1 cellular context compared by ENCODE assay signal in the genomic region with DNA sequence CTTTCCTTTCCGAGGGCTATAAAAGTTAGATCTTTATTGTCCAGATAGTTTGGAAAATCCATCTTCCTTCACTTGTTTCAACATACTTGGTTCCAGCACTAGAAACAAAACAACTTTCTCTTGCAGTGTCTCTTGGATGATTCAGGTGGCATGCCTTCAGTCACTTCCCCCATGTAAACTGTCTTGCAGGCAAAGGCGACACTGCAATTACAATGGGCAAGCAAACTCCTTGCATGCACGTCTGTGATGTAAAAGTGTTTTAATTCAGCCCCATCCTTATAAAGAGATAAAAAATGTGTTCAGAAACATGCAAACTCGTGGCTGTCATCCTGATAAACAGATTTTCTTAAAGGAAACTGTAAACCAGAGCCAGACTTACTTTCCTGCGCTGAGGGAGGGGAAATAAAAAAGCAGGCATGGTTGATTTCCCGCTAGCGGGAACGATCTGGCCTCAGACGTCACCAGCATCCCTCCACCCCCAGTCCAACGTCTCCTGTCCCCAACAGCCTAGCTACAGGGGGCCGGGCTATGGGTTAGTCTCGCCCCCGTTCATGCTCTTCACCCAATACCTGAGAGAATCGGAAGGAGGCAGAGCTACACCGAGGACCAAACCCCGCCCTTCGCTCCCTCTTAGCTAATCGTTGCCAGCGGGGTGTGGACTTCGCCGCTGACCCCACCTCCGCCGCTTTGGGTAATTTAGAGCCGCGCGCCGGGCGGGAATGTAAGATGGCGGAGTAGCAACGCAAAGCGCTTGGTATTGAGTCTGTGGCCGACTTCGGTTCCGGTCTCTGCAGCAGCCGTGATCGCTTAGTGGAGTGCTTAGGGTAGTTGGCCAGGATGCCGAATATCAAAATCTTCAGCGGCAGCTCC.
A peak's percentile ranks its signal among the peaks of the same experiment; 100 is the strongest.
TF ChIP-seq lines count a peak whose summit lies in the region.

Gene PRPS1, plus strand, starts transcription at position 719 of the 870 bp plus-strand sequence. Its CDS starts 119 bp downstream, at position 838.

TF ChIP-seq in HepG2, 621 proteins besides CTCF, POLR2A, EP300 and RAD21 (continued from another document):
- TF ChIP-seq AKNA (CRISPR knock-in tag; IDR thresholded peaks at IDR 0.05; ENCODE audit: borderline replicate concordance) (no peak), ZFX (CRISPR knock-in tag; IDR thresholded peaks at IDR 0.05; ENCODE audit: low read depth) (peak; percentile 37; the same call in 1 of the 2 replicates), RARG (CRISPR knock-in tag; IDR thresholded peaks at IDR 0.05; ENCODE audit: low read depth) (no peak), TARDBP (CRISPR knock-in tag; IDR thresholded peaks at IDR 0.05) (no peak), TAF1 (CRISPR knock-in tag; IDR thresholded peaks at IDR 0.05) (peak; percentile 58; the same call in 1 of the 2 replicates), SP4 (CRISPR knock-in tag; IDR thresholded peaks at IDR 0.05) (0 out of 2 replicates have a peak, but pooled peaks have one; percentile 39), PHF8 (CRISPR knock-in tag; IDR thresholded peaks at IDR 0.05) (peak; percentile 74), TEAD3 (CRISPR knock-in tag; optimal IDR thresholded peaks at IDR 0.05; ENCODE audit: borderline replicate concordance) (peak; percentile 66), KDM4B (CRISPR knock-in tag; IDR thresholded peaks at IDR 0.05) (no peak), ZNF282 (IDR thresholded peaks at IDR 0.05; ENCODE audit: partially characterized antibody) (no peak), ZFP91 (CRISPR knock-in tag; IDR thresholded peaks at IDR 0.05; ENCODE audit: borderline replicate concordance) (peak; percentile 55; the same call in 1 of the 2 replicates), ARHGAP35 (CRISPR knock-in tag; IDR thresholded peaks at IDR 0.05; ENCODE audit: borderline replicate concordance) (no peak), ZNF225 (CRISPR knock-in tag; IDR thresholded peaks at IDR 0.05) (no peak), ZFP36L2 (CRISPR knock-in tag; IDR thresholded peaks at IDR 0.05) (no peak), ZNF12 (CRISPR knock-in tag; IDR thresholded peaks at IDR 0.05) (no peak), ZNF335 (CRISPR knock-in tag; IDR thresholded peaks at IDR 0.05) (0 out of 2 replicates have a peak, but pooled peaks have one; percentile 28), TBX2 (CRISPR knock-in tag; IDR thresholded peaks at IDR 0.05; ENCODE audit: borderline replicate concordance) (no peak), MYNN (CRISPR knock-in tag; IDR thresholded peaks at IDR 0.05; ENCODE audit: low read depth) (no peak), MBD4 (IDR thresholded peaks at IDR 0.05; ENCODE audit: borderline replicate concordance, low read length) (no peak), SP2 (CRISPR knock-in tag; IDR thresholded peaks at IDR 0.05) (peak; percentile 38; the same call in 1 of the 2 replicates), CCDC6 (CRISPR knock-in tag; IDR thresholded peaks at IDR 0.05) (no peak), POLR2AphosphoS5 (IDR thresholded peaks at IDR 0.05; ENCODE audit: low read depth, low read length) (peak; percentile 71), ZFY (CRISPR knock-in tag; IDR thresholded peaks at IDR 0.05) (peak; percentile 52; the same call in 1 of the 2 replicates), ATF1 (CRISPR knock-in tag; IDR thresholded peaks at IDR 0.05) (no peak), HNRNPLL (IDR thresholded peaks at IDR 0.05; ENCODE audit: low read depth, low read length, poor library complexity, severe bottlenecking) (peak; percentile 77), ZNF550 (CRISPR knock-in tag; IDR thresholded peaks at IDR 0.05; ENCODE audit: borderline replicate concordance) (no peak), KLF9 (CRISPR knock-in tag; IDR thresholded peaks at IDR 0.05; ENCODE audit: low read depth) (no peak), HHEX (CRISPR knock-in tag; IDR thresholded peaks at IDR 0.05) (no peak), MEF2D (CRISPR knock-in tag; IDR thresholded peaks at IDR 0.05) (no peak), SMAD3 (CRISPR knock-in tag; IDR thresholded peaks at IDR 0.05) (no peak), CREB1 (IDR thresholded peaks at IDR 0.05) (no peak), CREB1 (CRISPR knock-in tag; IDR thresholded peaks at IDR 0.05) (peak; percentile 38), YEATS4 (CRISPR knock-in tag; IDR thresholded peaks at IDR 0.05; ENCODE audit: borderline replicate concordance) (0 out of 2 replicates have a peak, but pooled peaks have one; percentile 7), DMAP1 (CRISPR knock-in tag; IDR thresholded peaks at IDR 0.05) (peak; percentile 60), ZNF558 (CRISPR knock-in tag; IDR thresholded peaks at IDR 0.05; ENCODE audit: borderline replicate concordance) (no peak), SAP130 (CRISPR knock-in tag; IDR thresholded peaks at IDR 0.05; ENCODE audit: low read depth) (peak; percentile 43; the same call in 1 of the 2 replicates), RFXAP (CRISPR knock-in tag; IDR thresholded peaks at IDR 0.05; ENCODE audit: borderline replicate concordance) (peak; percentile 39; the same call in 1 of the 2 replicates)
- TF ChIP-seq, protein P1, sequence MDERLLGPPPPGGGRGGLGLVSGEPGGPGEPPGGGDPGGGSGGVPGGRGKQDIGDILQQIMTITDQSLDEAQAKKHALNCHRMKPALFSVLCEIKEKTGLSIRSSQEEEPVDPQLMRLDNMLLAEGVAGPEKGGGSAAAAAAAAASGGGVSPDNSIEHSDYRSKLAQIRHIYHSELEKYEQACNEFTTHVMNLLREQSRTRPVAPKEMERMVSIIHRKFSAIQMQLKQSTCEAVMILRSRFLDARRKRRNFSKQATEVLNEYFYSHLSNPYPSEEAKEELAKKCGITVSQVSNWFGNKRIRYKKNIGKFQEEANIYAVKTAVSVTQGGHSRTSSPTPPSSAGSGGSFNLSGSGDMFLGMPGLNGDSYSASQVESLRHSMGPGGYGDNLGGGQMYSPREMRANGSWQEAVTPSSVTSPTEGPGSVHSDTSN (CRISPR knock-in tag; IDR thresholded peaks at IDR 0.05) = no peak
- TF ChIP-seq, protein P2, sequence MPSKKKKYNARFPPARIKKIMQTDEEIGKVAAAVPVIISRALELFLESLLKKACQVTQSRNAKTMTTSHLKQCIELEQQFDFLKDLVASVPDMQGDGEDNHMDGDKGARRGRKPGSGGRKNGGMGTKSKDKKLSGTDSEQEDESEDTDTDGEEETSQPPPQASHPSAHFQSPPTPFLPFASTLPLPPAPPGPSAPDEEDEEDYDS (CRISPR knock-in tag; IDR thresholded peaks at IDR 0.05) = peak; percentile 86
- TF ChIP-seq, protein P3, sequence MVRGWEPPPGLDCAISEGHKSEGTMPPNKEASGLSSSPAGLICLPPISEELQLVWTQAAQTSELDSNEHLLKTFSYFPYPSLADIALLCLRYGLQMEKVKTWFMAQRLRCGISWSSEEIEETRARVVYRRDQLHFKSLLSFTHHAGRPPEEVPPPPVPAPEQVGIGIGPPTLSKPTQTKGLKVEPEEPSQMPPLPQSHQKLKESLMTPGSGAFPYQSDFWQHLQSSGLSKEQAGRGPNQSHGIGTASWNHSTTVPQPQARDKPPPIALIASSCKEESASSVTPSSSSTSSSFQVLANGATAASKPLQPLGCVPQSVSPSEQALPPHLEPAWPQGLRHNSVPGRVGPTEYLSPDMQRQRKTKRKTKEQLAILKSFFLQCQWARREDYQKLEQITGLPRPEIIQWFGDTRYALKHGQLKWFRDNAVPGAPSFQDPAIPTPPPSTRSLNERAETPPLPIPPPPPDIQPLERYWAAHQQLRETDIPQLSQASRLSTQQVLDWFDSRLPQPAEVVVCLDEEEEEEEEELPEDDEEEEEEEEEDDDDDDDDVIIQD (CRISPR knock-in tag; IDR thresholded peaks at IDR 0.05; ENCODE audit: low read depth) = peak; percentile 38; the same call in 1 of the 2 replicates
- TF ChIP-seq, protein P4, sequence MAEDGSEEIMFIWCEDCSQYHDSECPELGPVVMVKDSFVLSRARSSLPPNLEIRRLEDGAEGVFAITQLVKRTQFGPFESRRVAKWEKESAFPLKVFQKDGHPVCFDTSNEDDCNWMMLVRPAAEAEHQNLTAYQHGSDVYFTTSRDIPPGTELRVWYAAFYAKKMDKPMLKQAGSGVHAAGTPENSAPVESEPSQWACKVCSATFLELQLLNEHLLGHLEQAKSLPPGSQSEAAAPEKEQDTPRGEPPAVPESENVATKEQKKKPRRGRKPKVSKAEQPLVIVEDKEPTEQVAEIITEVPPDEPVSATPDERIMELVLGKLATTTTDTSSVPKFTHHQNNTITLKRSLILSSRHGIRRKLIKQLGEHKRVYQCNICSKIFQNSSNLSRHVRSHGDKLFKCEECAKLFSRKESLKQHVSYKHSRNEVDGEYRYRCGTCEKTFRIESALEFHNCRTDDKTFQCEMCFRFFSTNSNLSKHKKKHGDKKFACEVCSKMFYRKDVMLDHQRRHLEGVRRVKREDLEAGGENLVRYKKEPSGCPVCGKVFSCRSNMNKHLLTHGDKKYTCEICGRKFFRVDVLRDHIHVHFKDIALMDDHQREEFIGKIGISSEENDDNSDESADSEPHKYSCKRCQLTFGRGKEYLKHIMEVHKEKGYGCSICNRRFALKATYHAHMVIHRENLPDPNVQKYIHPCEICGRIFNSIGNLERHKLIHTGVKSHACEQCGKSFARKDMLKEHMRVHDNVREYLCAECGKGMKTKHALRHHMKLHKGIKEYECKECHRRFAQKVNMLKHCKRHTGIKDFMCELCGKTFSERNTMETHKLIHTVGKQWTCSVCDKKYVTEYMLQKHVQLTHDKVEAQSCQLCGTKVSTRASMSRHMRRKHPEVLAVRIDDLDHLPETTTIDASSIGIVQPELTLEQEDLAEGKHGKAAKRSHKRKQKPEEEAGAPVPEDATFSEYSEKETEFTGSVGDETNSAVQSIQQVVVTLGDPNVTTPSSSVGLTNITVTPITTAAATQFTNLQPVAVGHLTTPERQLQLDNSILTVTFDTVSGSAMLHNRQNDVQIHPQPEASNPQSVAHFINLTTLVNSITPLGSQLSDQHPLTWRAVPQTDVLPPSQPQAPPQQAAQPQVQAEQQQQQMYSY (CRISPR knock-in tag; IDR thresholded peaks at IDR 0.05) = no peak
